Comparison of ENCODE assay signal across 10 cellular contexts in genomic region chr4:46994007-46994405, GRCh38. TPM values are rescaled to one million over a fixed set of nuclear protein-coding genes. Genes with fewer than 3 reads are reported as not detected.
A peak's percentile ranks its signal among the peaks of the same experiment; 100 is the strongest.
DNase-seq lines count a peak whose midpoint lies in the region; FAIRE-seq and TF ChIP-seq lines count a peak whose summit lies in the region.
"Had no signal": no experiment of that assay in that cellular context is flagged by ENCODE, and none has a peak within 500 bp of the region (broad histone marks: within the 10 kb centered on the region; RNA-seq: fewer than 3 reads in every experiment).

No MANE protein-coding gene starts in this region.

- no peak for DNase-seq in activated CD4-positive, alpha-beta T cell treated with anti-CD3 and anti-CD28 coated beads, Interleukin-2, amount 10 ng/mL, durations not matched to agents 7 days and 5 days
- no peak for DNase-seq in activated CD4-positive, alpha-beta T cell treated with anti-CD3 and anti-CD28 coated beads, Interleukin-2, amount 50 U/mL, for 48 hours
- DNase-seq in kidney = no peak
- no peak for DNase-seq in tibial artery
- no peak for DNase-seq in spleen
- DNase-seq in SKM-1 treated with dmso at 0.1 percent for 144 hours (lab: John Stamatoyannopoulos, UW; ENCODE audit: unreplicated experiment) = no peak
- DNase-seq in frontal cortex (ENCODE audit: low spot score in 2 of 2) = no peak
- DNase-seq: activated B cell treated with CpG ODN at 0.5 μM for 24 hours, C1 segment of cervical spinal cord had no signal

- TF ChIP-seq CTCF in brain (conservative IDR thresholded peaks at IDR 0.05) (no peak), kidney (IDR thresholded peaks at IDR 0.05; ENCODE audit: borderline replicate concordance, extremely low read depth, insufficient read depth) (no peak), tibial artery (IDR thresholded peaks at IDR 0.05) (no peak), spleen (IDR thresholded peaks at IDR 0.05 in 8 of 11, conservative IDR thresholded peaks at IDR 0.05 in 3 of 11) (no peak)

- intact Hi-C loops in kidney (cut with DNase I) (no loop called here), tibial artery (cut with DNase I; ENCODE audit: low total_unique reads) (no loop called here), spleen (cut with DNase I; ENCODE audit: low total_unique reads) (no loop called here)

- H3K36me3 Mint-ChIP-seq in activated CD4-positive, alpha-beta T cell treated with anti-CD3 and anti-CD28 coated beads, Interleukin-2, amount 10 ng/mL, durations not matched to agents 7 days and 5 days (ENCODE audit: low read depth) = no peaks in the 10 kb centered on the region
- no peaks in the 10 kb centered on the region for H3K36me3 Mint-ChIP-seq in brain

- peak overlapping the region; percentile 59 for H3K4me3 Mint-ChIP-seq in activated CD4-positive, alpha-beta T cell treated with anti-CD3 and anti-CD28 coated beads, Interleukin-2, amount 10 ng/mL, durations not matched to agents 7 days and 5 days
- peak overlapping the region; percentile 86 to 89 (median 86) for H3K4me3 Mint-ChIP-seq in brain
- H3K4me3 Mint-ChIP-seq: activated B cell treated with CpG ODN at 0.5 μM for 24 hours had no signal

- H3K36me3 ChIP-seq in kidney (ENCODE audit: control insufficient read depth in 1 of 2, insufficient read depth in 2 of 2, low read length in 2 of 2) = no peaks in the 10 kb centered on the region
- H3K36me3 ChIP-seq in tibial artery = no peaks in the 10 kb centered on the region
- H3K36me3 ChIP-seq in spleen = no peaks in the 10 kb centered on the region

- H3K4me3 ChIP-seq in kidney (ENCODE audit: low read length in 2 of 2) = peak overlapping the region; percentile 48 to 55
- H3K4me3 ChIP-seq in tibial artery = peak overlapping the region; percentile 52 to 53
- peak overlapping the region in 4 of 8 donors; percentile 6 to 57 (median 15) for H3K4me3 ChIP-seq in spleen

- H3K27ac ChIP-seq in kidney (ENCODE audit: low read depth in 2 of 2, low read length in 2 of 2) (no peak overlapping the region), tibial artery (peak overlapping the region in 1 of 2 donors; percentile 36), spleen (no peak overlapping the region)

- H3K27me3 Mint-ChIP-seq in activated CD4-positive, alpha-beta T cell treated with anti-CD3 and anti-CD28 coated beads, Interleukin-2, amount 10 ng/mL, durations not matched to agents 7 days and 5 days = peaks cover 52% of the 10 kb centered on the region
- peaks cover 68% of the 10 kb centered on the region for H3K27me3 Mint-ChIP-seq in brain

- CTCF ChIA-PET in activated CD4-positive, alpha-beta T cell treated with anti-CD3 and anti-CD28 coated beads, Interleukin-2, amount 10 ng/mL, durations not matched to agents 7 days and 5 days (lab: Charles Lee) = no interaction called here

- WGBS in spleen, 5 donors = 2 to 6% (median 3%) methylated on average over 14 of the region's 14 CpGs

- H3K9ac ChIP-seq in kidney (ENCODE audit: low read length in 2 of 2) = no peak overlapping the region

- H3K27me3 ChIP-seq in tibial artery = peaks cover 0 to 25% of the 10 kb centered on the region in 2 donors
- peaks cover 0 to 57% (median 16%) of the 10 kb centered on the region in 7 donors for H3K27me3 ChIP-seq in spleen (replicated peaks in 1 of 7)

- POLR2A ChIA-PET in activated CD4-positive, alpha-beta T cell treated with anti-CD3 and anti-CD28 coated beads, Interleukin-2, amount 10 ng/mL, durations not matched to agents 7 days and 5 days (lab: Charles Lee) = no interaction called here

- no peak for FAIRE-seq in kidney (lab: Jason Lieb, UNC)
- no peak for FAIRE-seq in frontal cortex (lab: Jason Lieb, UNC)

- TF ChIP-seq POLR2A in spleen (IDR thresholded peaks at IDR 0.05) = no peak

- H3K4me1 ChIP-seq in kidney (ENCODE audit: control insufficient read depth in 1 of 2, insufficient read depth in 1 of 2, low read depth in 1 of 2, low read length in 2 of 2) (no peaks in the 10 kb centered on the region), tibial artery (peaks cover 0 to 14% (median 10%) of the 10 kb centered on the region in 4 donors), spleen (peaks cover 0 to 16% (median 13%) of the 10 kb centered on the region in 6 donors)

- H3K9me3 ChIP-seq in kidney (ENCODE audit: control insufficient read depth in 1 of 2, low read length in 2 of 2) (no peaks in the 10 kb centered on the region), tibial artery (no peaks in the 10 kb centered on the region), spleen (no peaks in the 10 kb centered on the region)

- H3K9me3 Mint-ChIP-seq in activated CD4-positive, alpha-beta T cell treated with anti-CD3 and anti-CD28 coated beads, Interleukin-2, amount 10 ng/mL, durations not matched to agents 7 days and 5 days = no peaks in the 10 kb centered on the region
- H3K9me3 Mint-ChIP-seq in brain = peaks cover 0 to 3% (median 0%) of the 10 kb centered on the region in 5 experiments
- H3K9me3 Mint-ChIP-seq: activated B cell treated with CpG ODN at 0.5 μM for 24 hours had no signal

- H3K27ac Mint-ChIP-seq in activated CD4-positive, alpha-beta T cell treated with anti-CD3 and anti-CD28 coated beads, Interleukin-2, amount 10 ng/mL, durations not matched to agents 7 days and 5 days = no peak overlapping the region
- peak overlapping the region in 1 of 5 experiments; percentile 81 for H3K27ac Mint-ChIP-seq in brain
- H3K27ac Mint-ChIP-seq: activated B cell treated with CpG ODN at 0.5 μM for 24 hours had no signal

- H3K4me1 Mint-ChIP-seq in activated CD4-positive, alpha-beta T cell treated with anti-CD3 and anti-CD28 coated beads, Interleukin-2, amount 10 ng/mL, durations not matched to agents 7 days and 5 days = peaks cover 7% of the 10 kb centered on the region
- H3K4me1 Mint-ChIP-seq in brain = peaks cover 20% of the 10 kb centered on the region

RNA-seq across cellular contexts. Expression of gene GABRA4, which starts 0.6 kb away (rescaled TPM):
- total RNA-seq in activated CD4-positive, alpha-beta T cell treated with anti-CD3 and anti-CD28 coated beads, Interleukin-2, amount 10 ng/mL, durations not matched to agents 7 days and 5 days = not detected
- 0.36 TPM for polyA plus RNA-seq in brain (ENCODE audit: insufficient read depth, low read depth, low replicate concordance)
- 0.19 TPM for total RNA-seq in kidney
- 0.17 TPM for polyA plus RNA-seq in kidney (ENCODE audit: insufficient read depth, low read depth, low replicate concordance)
- total RNA-seq in spleen = under 1 TPM in 2 of 7 donors, not detected in 5; 0.03 to 0.05 TPM
- under 1 TPM in 2 of 3 donors, not detected in 1; under 0.01 to 0.10 TPM for polyA plus RNA-seq in spleen
- 24.5 TPM for total RNA-seq in frontal cortex
- total RNA-seq: activated B cell treated with CpG ODN at 0.5 μM for 24 hours had no signal

RNA-seq across cellular contexts. Expression of gene GABRB1, which starts 37.4 kb away (rescaled TPM):
- not detected for total RNA-seq in activated CD4-positive, alpha-beta T cell treated with anti-CD3 and anti-CD28 coated beads, Interleukin-2, amount 10 ng/mL, durations not matched to agents 7 days and 5 days
- polyA plus RNA-seq in brain (ENCODE audit: insufficient read depth, low read depth, low replicate concordance) = 0.85 TPM
- 0.79 TPM for total RNA-seq in kidney
- polyA plus RNA-seq in kidney (ENCODE audit: insufficient read depth, low read depth, low replicate concordance) = 0.82 TPM
- total RNA-seq in spleen = not detected
- polyA plus RNA-seq in spleen = not detected
- 85.6 TPM for total RNA-seq in frontal cortex
- total RNA-seq: activated B cell treated with CpG ODN at 0.5 μM for 24 hours had no signal

Comparison
In these comparisons a context has a peak if more than half of its experiments do, and no peak if none do; other contexts are left out.
1. RNA of gene GABRA4, which starts 0.6 kb away (total RNA-seq): 24.5 TPM in frontal cortex (single experiment); 0.19 TPM in kidney (single experiment), not detected in activated CD4-positive, alpha-beta T cell treated with anti-CD3 and anti-CD28 coated beads, Interleukin-2, amount 10 ng/mL, durations not matched to agents 7 days and 5 days and 0.03 to 0.05 TPM in spleen; every median in the first group is over 10 times any median in the second.
2. RNA of gene GABRB1, which starts 37.4 kb away (total RNA-seq): 85.6 TPM in frontal cortex (single experiment); 0.79 TPM in kidney (single experiment), not detected in activated CD4-positive, alpha-beta T cell treated with anti-CD3 and anti-CD28 coated beads, Interleukin-2, amount 10 ng/mL, durations not matched to agents 7 days and 5 days and not detected in spleen; every median in the first group is over 10 times any median in the second.